In genomic region chr15:70195808-70196304, GRCh38 we compare ENCODE assay signal across 8 cellular contexts.
A peak's percentile ranks its signal among the peaks of the same experiment; 100 is the strongest.
DNase-seq lines count a peak whose midpoint lies in the region; ATAC-seq and TF ChIP-seq lines count a peak whose summit lies in the region.

No MANE protein-coding gene starts in this region.

- H3K4me3 Mint-ChIP-seq in osteocyte (ENCODE audit: unreplicated experiment) (peak overlapping the region; percentile 20), glutamatergic neuron (ENCODE audit: unreplicated experiment) (no peak overlapping the region)

- H3K4me1 Mint-ChIP-seq in osteocyte (ENCODE audit: unreplicated experiment) (peaks cover 45% of the 10 kb centered on the region), glutamatergic neuron (ENCODE audit: low read depth, unreplicated experiment) (peaks cover 26% of the 10 kb centered on the region)

- H3K9me3 Mint-ChIP-seq in osteocyte (ENCODE audit: unreplicated experiment) (peaks cover 5% of the 10 kb centered on the region), glutamatergic neuron (ENCODE audit: unreplicated experiment) (no peaks in the 10 kb centered on the region)

- ATAC-seq in GM19452 (IDR thresholded peaks at IDR 0.05; ENCODE audit: unreplicated experiment) (no peak), GM21526 (IDR thresholded peaks at IDR 0.05; ENCODE audit: low FRiP score, unreplicated experiment) (no peak)

- peaks cover 21% of the 10 kb centered on the region for H3K27me3 Mint-ChIP-seq in osteocyte (ENCODE audit: unreplicated experiment)
- H3K27me3 Mint-ChIP-seq in glutamatergic neuron (ENCODE audit: unreplicated experiment): peaks cover 3% of the 10 kb centered on the region

- H3K27ac Mint-ChIP-seq in osteocyte (ENCODE audit: unreplicated experiment) (peak overlapping the region; percentile 85), glutamatergic neuron (ENCODE audit: unreplicated experiment) (no peak overlapping the region)

- TF ChIP-seq CTCF in foreskin fibroblast (IDR thresholded peaks at IDR 0.05; ENCODE audit: low read depth, low read length) (no peak), osteocyte (IDR thresholded peaks at IDR 0.05) (no peak), glutamatergic neuron (IDR thresholded peaks at IDR 0.05; ENCODE audit: partially characterized antibody, unreplicated experiment) (no peak)

- DNase-seq in AG20443 (ENCODE audit: low spot score) (peak; percentile 96), RKO (ENCODE audit: low spot score) (peak; percentile 29), foreskin fibroblast (peak; percentile 77 to 87), osteocyte (ENCODE audit: extremely low spot score, unreplicated experiment) (peak; percentile 87), DMS79 (lab: John Stamatoyannopoulos, UW) (no peak), glutamatergic neuron (no peak)

- no peak overlapping the region for H3K4me3 ChIP-seq in foreskin fibroblast (ENCODE audit: low read depth in 1 of 2, low read length in 2 of 2)

- peaks cover 4% of the 10 kb centered on the region for H3K36me3 Mint-ChIP-seq in osteocyte (ENCODE audit: unreplicated experiment)
- peaks cover 8% of the 10 kb centered on the region for H3K36me3 Mint-ChIP-seq in glutamatergic neuron (ENCODE audit: unreplicated experiment)

Comparison
In these comparisons a context has a peak if more than half of its experiments do, and no peak if none do; other contexts are left out.
1. DNase-seq: peak in AG20443 (single experiment), RKO (single experiment), foreskin fibroblast (2 of 2) and osteocyte (single experiment); none in DMS79 (single experiment) and glutamatergic neuron (single experiment).